Comparison of ENCODE assay signal across 7 cellular contexts in genomic region chr7:46355331-46355730, GRCh38.
"Had no signal": no experiment of that assay in that cellular context is flagged by ENCODE, and none has a peak within 500 bp of the region (broad histone marks: within the 10 kb centered on the region; RNA-seq: fewer than 3 reads in every experiment).

No MANE protein-coding gene starts in this region.

- H3K27ac ChIP-seq: GM23248 had no signal

- H3K36me3 ChIP-seq: HAP-1 had no signal

- ATAC-seq: HCT116 had no signal

- H3K9me3 ChIP-seq: HAP-1 had no signal

- H3K36me3 Mint-ChIP-seq: IgD-negative memory B cell had no signal

- H3K4me1 Mint-ChIP-seq: IgD-negative memory B cell had no signal

- H3K4me3 ChIP-seq: GM23248, HAP-1 had no signal

- H3K4me3 Mint-ChIP-seq: HFFc6, IgD-negative memory B cell had no signal

- H3K27ac Mint-ChIP-seq: HFFc6, IgD-negative memory B cell had no signal

- H3K9me3 Mint-ChIP-seq: HFFc6 had no signal

- DNase-seq: GM23248, GOT3, H7, HFFc6 had no signal

- H3K4me1 ChIP-seq: HAP-1 had no signal

- H3K27me3 Mint-ChIP-seq: IgD-negative memory B cell had no signal
